15 cellular contexts compared by ENCODE assay signal in genomic region chr10:96896884-96897589, GRCh38.
A peak's percentile ranks its signal among the peaks of the same experiment; 100 is the strongest.
DNase-seq lines count a peak whose midpoint lies in the region; ATAC-seq, FAIRE-seq and TF ChIP-seq lines count a peak whose summit lies in the region.
"Had no signal": no experiment of that assay in that cellular context is flagged by ENCODE, and none has a peak within 500 bp of the region (broad histone marks: within the 10 kb centered on the region; RNA-seq: fewer than 3 reads in every experiment).

No MANE protein-coding gene starts in this region.

- no peaks in the 10 kb centered on the region; a peak in 1 of 4 replicates for H3K36me3 ChIP-seq in GM12878 (ENCODE audit: control insufficient read depth in 2 of 2, insufficient read depth in 2 of 2, low read length in 1 of 2)

- H3K23me2 ChIP-seq in H9 (ENCODE audit: insufficient read length, low read depth, low read length, poor library complexity, severe bottlenecking), result no peaks in the 10 kb centered on the region

- no peak overlapping the region for H3K4ac ChIP-seq in H9 (ENCODE audit: low read depth, low read length)

- POLR2A ChIA-PET in activated CD8-positive, alpha-beta T cell treated with anti-CD3 and anti-CD28 coated beads for 36 hours (lab: Charles Lee), result no interaction called here
- POLR2A ChIA-PET in activated CD8-positive, alpha-beta T cell treated with anti-CD3 and anti-CD28 coated beads, Interleukin-2, amount 10 ng/mL, durations not matched to agents 7 days and 5 days (lab: Charles Lee), result interaction anchor here (0.6 kb wide), 1 partner anchor 334 kb away, joined by 4 read pairs; no protein-coding TSS in a partner anchor
- POLR2A ChIA-PET in GM12878 (lab: Charles Lee), result interaction anchor here (0.6 to 1.5 kb wide), 5 partner anchors 22 to 660 kb away, joined by 4 to 5 read pairs (median 4); no protein-coding TSS in a partner anchor

- H4K20me1 ChIP-seq in H9 (ENCODE audit: control insufficient read depth, insufficient read depth, insufficient read length), result no peaks in the 10 kb centered on the region
- H4K20me1 ChIP-seq in GM12878 (ENCODE audit: control insufficient read depth, insufficient read depth), result no peaks in the 10 kb centered on the region

- H3K27ac ChIP-seq in H9 (ENCODE audit: insufficient read length, low read depth, low read length) (no peak overlapping the region), GM12878 (ENCODE audit: control insufficient read depth, insufficient read depth) (no peak overlapping the region)

- SMC1A ChIA-PET in GM12878 (lab: Charles Lee; ENCODE audit: uncharacterized antibody, unreplicated experiment), result interaction anchor here (0.7 to 2.4 kb wide), 7 partner anchors 13 to 128 kb away, joined by 3 to 14 read pairs (median 3); no protein-coding TSS in a partner anchor

- CTCF ChIA-PET in activated CD8-positive, alpha-beta T cell treated with anti-CD3 and anti-CD28 coated beads for 36 hours (lab: Charles Lee), result interaction anchor here (1.7 kb wide), 2 partner anchors 13 to 128 kb away, joined by 5 to 10 read pairs; no protein-coding TSS in a partner anchor
- CTCF ChIA-PET in activated CD8-positive, alpha-beta T cell treated with anti-CD3 and anti-CD28 coated beads, Interleukin-2, amount 10 ng/mL, durations not matched to agents 7 days and 5 days (lab: Charles Lee), result interaction anchor here (0.5 to 2.1 kb wide), 5 partner anchors 12 to 334 kb away, joined by 3 to 7 read pairs (median 3); no protein-coding TSS in a partner anchor
- CTCF ChIA-PET in GM12878 (lab: Yijun Ruan, JAX), result interaction anchor here (0.9 to 1.9 kb wide), 7 partner anchors 13 to 128 kb away, joined by 3 to 9 read pairs (median 5); no protein-coding TSS in a partner anchor

- peaks cover 53% of the 10 kb centered on the region for H3K4me1 Mint-ChIP-seq in activated CD8-positive, alpha-beta T cell treated with anti-CD3 and anti-CD28 coated beads for 36 hours (ENCODE audit: low read depth)
- H3K4me1 Mint-ChIP-seq in activated CD8-positive, alpha-beta T cell treated with anti-CD3 and anti-CD28 coated beads, Interleukin-2, amount 10 ng/mL, durations not matched to agents 7 days and 5 days (ENCODE audit: low read depth), result peaks cover 21% of the 10 kb centered on the region
- H3K4me1 Mint-ChIP-seq in H9, result peaks cover 12 to 21% of the 10 kb centered on the region in 2 experiments
- H3K4me1 Mint-ChIP-seq in stimulated activated memory B cell treated with anti-CD40 and anti-IgM and Interleukin-4, amounts not matched to agents 10 μg/mL and 1 μg/mL and 100 μg/mL, for 72 hours, result peaks cover 61% of the 10 kb centered on the region

- intact Hi-C loops in activated CD8-positive, alpha-beta T cell treated with anti-CD3 and anti-CD28 coated beads for 36 hours (cut with micrococcal nuclease), result loop anchor here (5.0 kb wide), 1 partner anchor 65 kb away; the partner anchor contains the start of gene LCOR
- intact Hi-C loops in GM12878 (cut with micrococcal nuclease; ENCODE audit: unreplicated experiment), result no loop called here

- no peak overlapping the region for H4K8ac ChIP-seq in H9 (replicated peaks; ENCODE audit: insufficient read length, low read depth, low read length)

- no peak overlapping the region for H4K5ac ChIP-seq in H9 (ENCODE audit: insufficient read length, low read depth, low read length)

- H3K27me3 ChIP-seq in H9 (ENCODE audit: insufficient read depth, low read length) (no peaks in the 10 kb centered on the region), GM12878 (replicated peaks in 1 of 2; ENCODE audit: control insufficient read depth in 2 of 2, insufficient read depth in 2 of 2, low read length in 1 of 2) (no peaks in the 10 kb centered on the region)

- TF ChIP-seq EP300 in GM12878 (IDR thresholded peaks at IDR 0.05; ENCODE audit: borderline replicate concordance in 1 of 2, control insufficient read depth in 1 of 2, low read depth in 2 of 2, low read length in 2 of 2), result no peak

- H3K79me2 ChIP-seq in H9 (ENCODE audit: insufficient read depth, low read length) (peaks cover 2% of the 10 kb centered on the region; the same call in 1 of the 2 replicates), GM12878 (ENCODE audit: control insufficient read depth, insufficient read depth, low read length) (peaks cover 57% of the 10 kb centered on the region)

- TF ChIP-seq CTCF in activated CD8-positive, alpha-beta T cell treated with anti-CD3 and anti-CD28 coated beads for 36 hours (IDR thresholded peaks at IDR 0.05), result no peak
- TF ChIP-seq CTCF in H9 (conservative IDR thresholded peaks at IDR 0.05) (no peak), GM12878 (IDR thresholded peaks at IDR 0.05 in 2 of 3, conservative IDR thresholded peaks at IDR 0.05 in 1 of 3; ENCODE audit: control insufficient read depth in 2 of 3, extremely low read depth in 1 of 3, insufficient read depth in 1 of 3, low read depth in 3 of 3, low read length in 3 of 3) (no peak)

- H3K27ac Mint-ChIP-seq in activated CD8-positive, alpha-beta T cell treated with anti-CD3 and anti-CD28 coated beads for 36 hours, result peak overlapping the region; percentile 46
- H3K27ac Mint-ChIP-seq in activated CD8-positive, alpha-beta T cell treated with anti-CD3 and anti-CD28 coated beads, Interleukin-2, amount 10 ng/mL, durations not matched to agents 7 days and 5 days, result no peak overlapping the region
- peak overlapping the region in 2 of 3 experiments; percentile 22 to 81; a peak in 3 of 7 replicates for H3K27ac Mint-ChIP-seq in H9
- H3K27ac Mint-ChIP-seq in stimulated activated memory B cell treated with anti-CD40 and anti-IgM and Interleukin-4, amounts not matched to agents 10 μg/mL and 1 μg/mL and 100 μg/mL, for 72 hours, result peak overlapping the region; percentile 69

- H3T11ph ChIP-seq in H9 (ENCODE audit: low read length), result no peak overlapping the region

- no peak overlapping the region for H2BK15ac ChIP-seq in H9 (ENCODE audit: low read depth, low read length)

- H3K79me1 ChIP-seq in H9 (ENCODE audit: insufficient read depth, low read depth, low read length, poor library complexity, severe bottlenecking), result peaks cover 4% of the 10 kb centered on the region

- ATAC-seq in activated CD8-positive, alpha-beta T cell treated with anti-CD3 and anti-CD28 coated beads for 36 hours, result peak; percentile 74
- no peak for ATAC-seq in activated CD8-positive, alpha-beta T cell treated with anti-CD3 and anti-CD28 coated beads, Interleukin-2, amount 10 ng/mL, durations not matched to agents 7 days and 5 days
- peak; percentile 85 for ATAC-seq in GM12878
- ATAC-seq in stimulated activated memory B cell treated with anti-CD40 and anti-IgM and Interleukin-4, amounts not matched to agents 10 μg/mL and 1 μg/mL and 100 μg/mL, for 72 hours, result no peak
- no peak for ATAC-seq in GM21367 (IDR thresholded peaks at IDR 0.05; ENCODE audit: unreplicated experiment)
- ATAC-seq: esophagus mucosa had no signal

- FAIRE-seq in GM12878 (lab: Jason Lieb, UNC), result no peak

- H3K27me3 Mint-ChIP-seq in activated CD8-positive, alpha-beta T cell treated with anti-CD3 and anti-CD28 coated beads for 36 hours, result no peaks in the 10 kb centered on the region
- H3K27me3 Mint-ChIP-seq in activated CD8-positive, alpha-beta T cell treated with anti-CD3 and anti-CD28 coated beads, Interleukin-2, amount 10 ng/mL, durations not matched to agents 7 days and 5 days (ENCODE audit: low read depth), result no peaks in the 10 kb centered on the region
- no peaks in the 10 kb centered on the region for H3K27me3 Mint-ChIP-seq in H9 (ENCODE audit: low read depth)
- no peaks in the 10 kb centered on the region for H3K27me3 Mint-ChIP-seq in stimulated activated memory B cell treated with anti-CD40 and anti-IgM and Interleukin-4, amounts not matched to agents 10 μg/mL and 1 μg/mL and 100 μg/mL, for 72 hours
- H3K27me3 Mint-ChIP-seq: brain had no signal

- in situ Hi-C loops in GM12878 (cut with MboI), result no loop called here

- RAD21 ChIA-PET in GM12878 (lab: Charles Lee; ENCODE audit: unreplicated experiment), result interaction anchor here (0.6 to 1.4 kb wide), 8 partner anchors 15 to 1621 kb away, joined by 3 to 7 read pairs (median 4); no protein-coding TSS in a partner anchor

- TF ChIP-seq POLR2A in GM12878 (IDR thresholded peaks at IDR 0.05; ENCODE audit: low read depth, low read length), result no peak

- H3K36me3 Mint-ChIP-seq in activated CD8-positive, alpha-beta T cell treated with anti-CD3 and anti-CD28 coated beads for 36 hours (ENCODE audit: low read depth), result peaks cover 24% of the 10 kb centered on the region
- H3K36me3 Mint-ChIP-seq in activated CD8-positive, alpha-beta T cell treated with anti-CD3 and anti-CD28 coated beads, Interleukin-2, amount 10 ng/mL, durations not matched to agents 7 days and 5 days (ENCODE audit: low read depth), result peaks cover 23% of the 10 kb centered on the region
- peaks cover 4 to 11% (median 10%) of the 10 kb centered on the region in 3 experiments; a peak in 6 of 7 replicates for H3K36me3 Mint-ChIP-seq in H9 (ENCODE audit: insufficient read depth in 1 of 3, low read depth in 3 of 3)
- H3K36me3 Mint-ChIP-seq in stimulated activated memory B cell treated with anti-CD40 and anti-IgM and Interleukin-4, amounts not matched to agents 10 μg/mL and 1 μg/mL and 100 μg/mL, for 72 hours, result peaks cover 37% of the 10 kb centered on the region

- no peak overlapping the region for H2BK5ac ChIP-seq in H9 (ENCODE audit: insufficient read length, low read length)

- no peak overlapping the region for H2AK5ac ChIP-seq in H9 (ENCODE audit: insufficient read length, low read length)

- no peaks in the 10 kb centered on the region for H3K9me3 ChIP-seq in H9 (ENCODE audit: control insufficient read depth, low read depth, low read length)
- peaks cover 4% of the 10 kb centered on the region for H3K9me3 ChIP-seq in GM12878 (replicated peaks; ENCODE audit: control insufficient read depth, insufficient read depth, low read length)

- peaks cover 11% of the 10 kb centered on the region for H3K9me3 Mint-ChIP-seq in activated CD8-positive, alpha-beta T cell treated with anti-CD3 and anti-CD28 coated beads for 36 hours
- H3K9me3 Mint-ChIP-seq in activated CD8-positive, alpha-beta T cell treated with anti-CD3 and anti-CD28 coated beads, Interleukin-2, amount 10 ng/mL, durations not matched to agents 7 days and 5 days (ENCODE audit: insufficient read depth), result peaks cover 6% of the 10 kb centered on the region
- H3K9me3 Mint-ChIP-seq in H9, result peaks cover 2 to 6% of the 10 kb centered on the region in 2 experiments; a peak in 4 of 5 replicates
- peaks cover 4% of the 10 kb centered on the region for H3K9me3 Mint-ChIP-seq in stimulated activated memory B cell treated with anti-CD40 and anti-IgM and Interleukin-4, amounts not matched to agents 10 μg/mL and 1 μg/mL and 100 μg/mL, for 72 hours

- no peak overlapping the region for H4K91ac ChIP-seq in H9 (ENCODE audit: insufficient read length, low read depth, low read length)

- H2BK120ac ChIP-seq in H9 (ENCODE audit: low read depth, low read length, poor library complexity, severe bottlenecking), result no peak overlapping the region

- no peak overlapping the region for H2BK12ac ChIP-seq in H9 (ENCODE audit: insufficient read length, low read depth, low read length)

- H3K4me2 ChIP-seq in H9 (ENCODE audit: insufficient read depth, insufficient read length, low read length) (no peak overlapping the region), GM12878 (ENCODE audit: control insufficient read depth, insufficient read depth) (peak overlapping the region; percentile 17; the same call in 1 of the 2 replicates)

- H3K4me1 ChIP-seq in H9 (ENCODE audit: insufficient read depth, low read length), result no peaks in the 10 kb centered on the region
- H3K4me1 ChIP-seq in GM12878 (ENCODE audit: control insufficient read depth, insufficient read depth, low read length), result peaks cover 5% of the 10 kb centered on the region; the same call in 1 of the 2 replicates

- H2AFZ ChIP-seq in H9 (ENCODE audit: low read length), result no peak overlapping the region
- no peak overlapping the region for H2AFZ ChIP-seq in GM12878 (ENCODE audit: control insufficient read depth, low read depth, low read length)

- no peak for TF ChIP-seq RAD21 in GM12878 (IDR thresholded peaks at IDR 0.05; ENCODE audit: insufficient read depth, low read depth, low read length)

- H2BK20ac ChIP-seq in H9 (ENCODE audit: low read depth, low read length, poor library complexity, severe bottlenecking), result no peak overlapping the region

- H3K4me3 Mint-ChIP-seq in activated CD8-positive, alpha-beta T cell treated with anti-CD3 and anti-CD28 coated beads for 36 hours, result no peak overlapping the region
- no peak overlapping the region for H3K4me3 Mint-ChIP-seq in activated CD8-positive, alpha-beta T cell treated with anti-CD3 and anti-CD28 coated beads, Interleukin-2, amount 10 ng/mL, durations not matched to agents 7 days and 5 days
- no peak overlapping the region for H3K4me3 Mint-ChIP-seq in H9
- H3K4me3 Mint-ChIP-seq in stimulated activated memory B cell treated with anti-CD40 and anti-IgM and Interleukin-4, amounts not matched to agents 10 μg/mL and 1 μg/mL and 100 μg/mL, for 72 hours, result no peak overlapping the region
- H3K4me3 Mint-ChIP-seq: brain had no signal

- BruUV-seq in GM12878 (replicated peaks; lab: Mats Ljungman, UMichigan), result no TSS peak

- H3K23ac ChIP-seq in H9 (ENCODE audit: insufficient read length, low read depth, low read length), result no peak overlapping the region

- H3K9ac ChIP-seq in H9 (ENCODE audit: extremely low read depth, insufficient read length, low read length) (no peak overlapping the region), GM12878 (ENCODE audit: control insufficient read depth, insufficient read depth, low read length) (no peak overlapping the region)

- no peak for DNase-seq in activated CD8-positive, alpha-beta T cell treated with anti-CD3 and anti-CD28 coated beads for 36 hours
- no peak for DNase-seq in activated CD8-positive, alpha-beta T cell treated with anti-CD3 and anti-CD28 coated beads, Interleukin-2, amount 10 ng/mL, durations not matched to agents 7 days and 5 days
- DNase-seq in H9 (no peak), GM12878 (ENCODE audit: low read depth, low spot score) (no peak), NCI-H1930 (lab: John Stamatoyannopoulos, UW) (no peak)
- no peak for DNase-seq in NK-92 treated with Interleukin-12 subunit alpha and Interleukin-12 subunit beta, amount 100 ng/mL, for 24 hours (lab: John Stamatoyannopoulos, UW)
- DNase-seq: activated effector memory CD4-positive, alpha-beta T cell treated with Interleukin-2 at 50 U/mL for 16 hours; NCI-H1436; NCI-H226; occipital lobe; stimulated activated CD4-positive, alpha-beta T cell treated with anti-CD3 and anti-CD28 coated beads, Interleukin-4, amount 100 ng/mL, for 4 hours had no signal

- WGBS in H9 (ENCODE audit: extremely low coverage, insufficient read length, low lambda C conversion rate), result no CpG with 5 or more reads among the region's 1 CpG
- 0% methylated on average over 1 of the region's 1 CpG for WGBS in GM12878 (ENCODE audit: insufficient coverage, insufficient replicate concordance, low lambda C conversion rate, missing lambda C conversion rate)

- H3K56ac ChIP-seq in H9 (ENCODE audit: insufficient read length, low read depth, low read length), result no peak overlapping the region

- H3K4me3 ChIP-seq in GM12878, result no peak overlapping the region

- no peak overlapping the region for H3K18ac ChIP-seq in H9 (ENCODE audit: insufficient read length, low read depth, low read length)

- no peak overlapping the region for H3K14ac ChIP-seq in H9 (ENCODE audit: insufficient read depth, low read length)

Comparison
In these comparisons a context has a peak if more than half of its experiments do, and no peak if none do; other contexts are left out.
1. ATAC-seq: peak in activated CD8-positive, alpha-beta T cell treated with anti-CD3 and anti-CD28 coated beads for 36 hours (single experiment) and GM12878 (single experiment); none in activated CD8-positive, alpha-beta T cell treated with anti-CD3 and anti-CD28 coated beads, Interleukin-2, amount 10 ng/mL, durations not matched to agents 7 days and 5 days (single experiment), stimulated activated memory B cell treated with anti-CD40 and anti-IgM and Interleukin-4, amounts not matched to agents 10 μg/mL and 1 μg/mL and 100 μg/mL, for 72 hours (single experiment) and GM21367 (single experiment).